26 cellular contexts compared by ENCODE assay signal in genomic region chr1:102942324-102942723, GRCh38.
"Had no signal": no experiment of that assay in that cellular context is flagged by ENCODE, and none has a peak within 500 bp of the region (broad histone marks: within the 10 kb centered on the region; RNA-seq: fewer than 3 reads in every experiment).

No MANE protein-coding gene starts in this region.

- H3K27ac Mint-ChIP-seq: activated naive CD8-positive, alpha-beta T cell; natural killer cell treated with Interleukin-12 subunit alpha and Interleukin-12 subunit beta and Interleukin-15 and Interleukin-18, amount 100 ng/mL, for 72 hours had no signal

- H3K27ac ChIP-seq: adrenal gland, ascending aorta, breast epithelium, esophagus squamous epithelium, gastrocnemius medialis, testis, WERI-Rb-1 had no signal

- H3K4me1 Mint-ChIP-seq: central memory CD8-positive, alpha-beta T cell had no signal

- H3K4me3 ChIP-seq: adrenal gland, ascending aorta, breast epithelium, esophagus squamous epithelium, gastrocnemius medialis, mucosa of descending colon, testis had no signal

- H3K4me1 ChIP-seq: adrenal gland, ascending aorta, breast epithelium, esophagus squamous epithelium, gastrocnemius medialis, testis had no signal

- H3K9me3 ChIP-seq: adrenal gland, ascending aorta, breast epithelium, esophagus squamous epithelium, gastrocnemius medialis, mucosa of descending colon, testis had no signal

- H3K36me3 Mint-ChIP-seq: activated naive CD8-positive, alpha-beta T cell; natural killer cell treated with Interleukin-12 subunit alpha and Interleukin-12 subunit beta and Interleukin-15 and Interleukin-18, amount 100 ng/mL, for 72 hours had no signal

- DNase-seq: activated CD4-positive, alpha-beta T cell treated with anti-CD3 and anti-CD28 coated beads for 48 hours; activated CD4-positive, alpha-beta T cell treated with anti-CD3 and anti-CD28 coated beads, Interleukin-2, amount 50 U/mL, for 48 hours; activated CD8-positive, alpha-beta memory T cell treated with anti-CD3 and anti-CD28 coated beads for 24 hours; activated effector memory CD4-positive, alpha-beta T cell treated with Interleukin-2 at 50 U/mL for 16 hours; activated naive CD4-positive, alpha-beta T cell treated with Interleukin-2 at 50 U/mL for 16 hours; adrenal gland; effector CD8-positive, alpha-beta T cell; esophagus squamous epithelium; gastrocnemius medialis; glutamatergic neuron; left cardiac atrium; left ventricle myocardium superior; mucosa of descending colon; right cardiac atrium; stimulated activated CD4-positive, alpha-beta T cell treated with anti-CD3 and anti-CD28 coated beads, Interleukin-2, amount 100 ng/mL, for 48 hours; stimulated activated naive CD4-positive, alpha-beta T cell treated with Interleukin-2 at 50 U/mL for 16 hours; T-helper 9 cell; testis; trophoblast cell; WERI-Rb-1 had no signal

- H3K27me3 Mint-ChIP-seq: activated naive CD8-positive, alpha-beta T cell; central memory CD8-positive, alpha-beta T cell; natural killer cell treated with Interleukin-12 subunit alpha and Interleukin-12 subunit beta and Interleukin-15 and Interleukin-18, amount 100 ng/mL, for 72 hours had no signal

- H3K27me3 ChIP-seq: adrenal gland, ascending aorta, breast epithelium, esophagus squamous epithelium, gastrocnemius medialis, testis had no signal

- H3K36me3 ChIP-seq: adrenal gland, ascending aorta, breast epithelium, esophagus squamous epithelium, gastrocnemius medialis, WERI-Rb-1 had no signal

- ATAC-seq: activated CD4-positive, CD25-positive, alpha-beta regulatory T cell treated with anti-CD3 and anti-CD28 coated beads, Interleukin-2, amount 50 U/mL, for 24 hours; gastrocnemius medialis; left cardiac atrium; left ventricle myocardium superior; mucosa of descending colon; natural killer cell treated with Interleukin-12 subunit alpha and Interleukin-12 subunit beta and Interleukin-15 and Interleukin-18, amount 100 ng/mL, for 72 hours; right cardiac atrium had no signal

- H3K4me3 Mint-ChIP-seq: activated naive CD8-positive, alpha-beta T cell; central memory CD8-positive, alpha-beta T cell; natural killer cell treated with Interleukin-12 subunit alpha and Interleukin-12 subunit beta and Interleukin-15 and Interleukin-18, amount 100 ng/mL, for 72 hours had no signal
